In the genomic region with DNA sequence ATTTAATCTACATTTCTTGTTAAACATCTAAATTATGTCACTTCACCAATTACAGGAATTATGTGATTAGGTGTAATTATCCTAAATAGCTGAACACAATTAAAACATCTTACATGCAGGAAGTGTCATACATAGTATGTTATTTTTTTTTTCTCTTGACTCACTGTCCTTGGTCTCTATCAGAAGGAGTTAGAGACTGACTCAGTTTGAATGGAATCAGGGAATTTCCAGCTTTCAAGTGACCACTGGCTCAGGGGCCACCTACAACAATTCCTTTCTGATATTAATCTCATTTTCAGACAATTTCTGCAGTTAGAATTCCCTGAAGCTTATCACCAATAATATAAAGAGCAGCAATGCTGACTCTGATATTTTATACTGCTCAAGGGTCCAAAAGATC, we compare ENCODE assay signal across 20 cellular contexts.
A peak's percentile ranks its signal among the peaks of the same experiment; 100 is the strongest.
DNase-seq lines count a peak whose midpoint lies in the region; ATAC-seq, FAIRE-seq and TF ChIP-seq lines count a peak whose summit lies in the region.
"Had no signal": no experiment of that assay in that cellular context is flagged by ENCODE, and none has a peak within 500 bp of the region (broad histone marks: within the 10 kb centered on the region; RNA-seq: fewer than 3 reads in every experiment).

No MANE protein-coding gene starts in this region.

- H3K4me2 ChIP-seq in fibroblast of lung (ENCODE audit: extremely low read depth, insufficient read depth, low read length), result no peak overlapping the region
- H3K4me2 ChIP-seq: hepatocyte had no signal

- no peaks in the 10 kb centered on the region for H3K9me3 ChIP-seq in SJSA1 (replicated peaks)
- H3K9me3 ChIP-seq in fibroblast of lung (ENCODE audit: control insufficient read depth, insufficient read depth, low read depth, low read length), result no peaks in the 10 kb centered on the region
- H3K9me3 ChIP-seq in mucosa of descending colon, result no peaks in the 10 kb centered on the region
- H3K9me3 ChIP-seq: pancreas had no signal

- H3K36me3 ChIP-seq in SJSA1, result no peaks in the 10 kb centered on the region
- H3K36me3 ChIP-seq in fibroblast of lung (ENCODE audit: control insufficient read depth, insufficient read depth, low read length), result no peaks in the 10 kb centered on the region
- H3K36me3 ChIP-seq in mucosa of descending colon (ENCODE audit: low read depth), result no peaks in the 10 kb centered on the region
- H3K36me3 ChIP-seq: pancreas, stomach had no signal

- DNase-seq in GM04503 (ENCODE audit: low read depth) (peak; percentile 11), SJSA1 (ENCODE audit: low read depth in 1 of 2, low spot score in 2 of 2) (peak in 1 of 2 experiments; percentile 58), fibroblast of lung (ENCODE audit: low read depth in 2 of 2) (peak; percentile 12 to 87), renal cortical epithelial cell (ENCODE audit: low read depth) (peak; percentile 25), frontal cortex (ENCODE audit: low spot score in 2 of 2) (no peak), mucosa of descending colon (no peak)
- DNase-seq in activated CD4-positive, alpha-beta T cell treated with anti-CD3 and anti-CD28 coated beads for 48 hours, result no peak
- DNase-seq: activated CD4-positive, alpha-beta T cell treated with anti-CD3 and anti-CD28 coated beads for 1 hour; CD4-positive, alpha-beta T cell; central memory CD4-positive, alpha-beta T cell; GDM1; left colon; NCI-H2081; NCI-H774; pancreas; stomach had no signal

- H3K4me1 ChIP-seq in SJSA1 (replicated peaks) (peaks cover 33% of the 10 kb centered on the region), fibroblast of lung (ENCODE audit: control insufficient read depth, extremely low read depth, insufficient read depth, low read length) (no peaks in the 10 kb centered on the region), mucosa of descending colon (ENCODE audit: low read depth) (no peaks in the 10 kb centered on the region)
- H3K4me1 ChIP-seq: pancreas had no signal

- no peaks in the 10 kb centered on the region for H3K79me2 ChIP-seq in fibroblast of lung (ENCODE audit: control insufficient read depth, insufficient read depth, low read length)
- H3K79me2 ChIP-seq: hepatocyte had no signal

- no peak for FAIRE-seq in frontal cortex (lab: Jason Lieb, UNC)
- FAIRE-seq: endometrium, pancreas had no signal

- H3K27ac ChIP-seq in SJSA1 (peak overlapping the region; percentile 89), fibroblast of lung (ENCODE audit: insufficient read depth, low read length) (no peak overlapping the region)
- H3K27ac ChIP-seq: hepatocyte, pancreas, stomach had no signal

- TF ChIP-seq CTCF in fibroblast of lung (conservative IDR thresholded peaks at IDR 0.05 in 1 of 2, IDR thresholded peaks at IDR 0.05 in 1 of 2; ENCODE audit: low read depth in 1 of 2, low read length in 2 of 2), result no peak
- TF ChIP-seq CTCF in mucosa of descending colon (IDR thresholded peaks at IDR 0.05), result no peak

- no peak overlapping the region for H2AFZ ChIP-seq in fibroblast of lung (ENCODE audit: low read length)
- H2AFZ ChIP-seq: hepatocyte had no signal

- H4K20me1 ChIP-seq in fibroblast of lung (ENCODE audit: control insufficient read depth, extremely low read depth, insufficient read depth, low read length), result no peaks in the 10 kb centered on the region

- intact Hi-C loops in mucosa of descending colon (cut with DNase I, micrococcal nuclease), result loop anchor here (10.0 kb wide), 1 partner anchor 282 kb away; no protein-coding TSS in a partner anchor

- no peak overlapping the region for H3K9ac ChIP-seq in fibroblast of lung (ENCODE audit: insufficient read depth, low read length)

- H3K4me3 ChIP-seq in SJSA1 (no peak overlapping the region), fibroblast of lung (replicated peaks in 1 of 4; ENCODE audit: control extremely low read depth in 1 of 4, insufficient read depth in 1 of 4, low read depth in 3 of 4, low read length in 4 of 4) (no peak overlapping the region), mucosa of descending colon (no peak overlapping the region)
- H3K4me3 ChIP-seq: hepatocyte, pancreas, stomach had no signal

- ATAC-seq in mucosa of descending colon, result no peak
- ATAC-seq in GM21619 (IDR thresholded peaks at IDR 0.05; ENCODE audit: unreplicated experiment), result no peak
- ATAC-seq: activated naive CD4-positive, alpha-beta T cell treated with anti-CD3 and anti-CD28 coated beads, Interleukin-2, amount 50 U/mL, for 72 hours; left colon had no signal

- H3K27me3 ChIP-seq in SJSA1 (replicated peaks) (no peaks in the 10 kb centered on the region), fibroblast of lung (ENCODE audit: control insufficient read depth, insufficient read depth, low read length) (no peaks in the 10 kb centered on the region)
- H3K27me3 ChIP-seq: stomach had no signal

Comparison
In these comparisons a context has a peak if more than half of its experiments do, and no peak if none do; other contexts are left out.
1. DNase-seq: peak in GM04503 (single experiment), fibroblast of lung (2 of 2) and renal cortical epithelial cell (single experiment); none in frontal cortex (0 of 2), activated CD4-positive, alpha-beta T cell treated with anti-CD3 and anti-CD28 coated beads for 48 hours (single experiment) and mucosa of descending colon (0 of 3).